In genomic region chr5:150412319-150413175, GRCh38 we compare ENCODE assay signal across 8 cellular contexts. TPM values are rescaled to one million over a fixed set of nuclear protein-coding genes. Genes with fewer than 3 reads are reported as not detected.
DNase-seq lines count a peak whose midpoint lies in the region; ATAC-seq, FAIRE-seq and TF ChIP-seq lines count a peak whose summit lies in the region.

CD74 (minus strand) TSS chr5:150412910; CDS start chr5:150412749, 161 bp downstream.

- peaks cover 42% of the 10 kb centered on the region for H3K4me1 Mint-ChIP-seq in CD14-positive monocyte
- H3K4me1 Mint-ChIP-seq in activated B cell treated with CpG ODN at 0.5 μM for 24 hours, result peaks cover 67% of the 10 kb centered on the region

- H3K9me3 Mint-ChIP-seq in CD14-positive monocyte (peaks cover 0 to 6% (median 0%) of the 10 kb centered on the region in 7 donors), activated B cell treated with CpG ODN at 0.5 μM for 24 hours (no peaks in the 10 kb centered on the region)

- H3K27me3 ChIP-seq in bronchial epithelial cell (ENCODE audit: control insufficient read depth, insufficient read depth, low read length) (no peaks in the 10 kb centered on the region), SJCRH30 (peaks cover 6% of the 10 kb centered on the region; the same call in 1 of the 2 replicates)

- peak; percentile 96 for DNase-seq in CD14-positive monocyte (ENCODE audit: low spot score)
- DNase-seq in HT-29 (ENCODE audit: low spot score), result peak; percentile 52
- DNase-seq in activated B cell treated with CpG ODN at 0.5 μM for 24 hours, result peak; percentile 91
- peak; percentile 70 for DNase-seq in bronchial epithelial cell (ENCODE audit: low read depth)
- peak; percentile 97 for DNase-seq in kidney tubule cell (ENCODE audit: low spot score)
- DNase-seq in stimulated activated CD4-positive, alpha-beta T cell treated with anti-CD3 and anti-CD28 coated beads, Interleukin-2, amount 100 ng/mL, for 4 hours (ENCODE audit: low read depth), result peak; percentile 86
- DNase-seq in SJCRH30, result no peak

- H3K4me3 Mint-ChIP-seq in CD14-positive monocyte, result peak within 1 kb of the TSS; percentile 97 to 99
- H3K4me3 Mint-ChIP-seq in activated B cell treated with CpG ODN at 0.5 μM for 24 hours, result peak within 1 kb of the TSS; percentile 98

- peak within 1 kb of the TSS; percentile 98 to 100 (median 99) for H3K27ac Mint-ChIP-seq in CD14-positive monocyte
- H3K27ac Mint-ChIP-seq in activated B cell treated with CpG ODN at 0.5 μM for 24 hours, result peak within 1 kb of the TSS; percentile 100

- CTCF ChIA-PET in activated B cell treated with CpG ODN at 0.5 μM for 24 hours (lab: Charles Lee), result interaction anchor here (0.6 to 4.7 kb wide), 4 partner anchors 15 to 45 kb away, joined by 3 to 43 read pairs (median 14); no protein-coding TSS in a partner anchor

- H3K4me3 ChIP-seq in bronchial epithelial cell (ENCODE audit: low read depth, low read length) (peak within 1 kb of the TSS; percentile 35), SJCRH30 (no peak within 1 kb of the TSS)

- FAIRE-seq in bronchial epithelial cell (lab: Jason Lieb, UNC), result no peak

- ATAC-seq in GM19463 (IDR thresholded peaks at IDR 0.05; ENCODE audit: unreplicated experiment) (peak; percentile 70), activated B cell treated with CpG ODN at 0.5 μM for 24 hours (ENCODE audit: low read depth) (peak; percentile 65)

- H3K36me3 ChIP-seq in bronchial epithelial cell (ENCODE audit: control insufficient read depth, insufficient read depth, low read length), result no peaks in the 10 kb centered on the region
- no peaks in the 10 kb centered on the region for H3K36me3 ChIP-seq in SJCRH30

- intact Hi-C loops in CD14-positive monocyte (cut with micrococcal nuclease), result loop anchor here (5.0 kb wide), 2 partner anchors 35 to 65 kb away; partner anchors contain the start of gene RPS14 (in 2 of the 2)
- intact Hi-C loops in activated B cell treated with CpG ODN at 0.5 μM for 24 hours (cut with micrococcal nuclease), result loop anchor here (1.0 to 5.0 kb wide), 6 partner anchors 14 to 840 kb away; partner anchors contain the start of genes ANXA6 and GM2A

- H3K36me3 Mint-ChIP-seq in CD14-positive monocyte, result peaks cover 29 to 41% of the 10 kb centered on the region in 2 donors
- H3K36me3 Mint-ChIP-seq in activated B cell treated with CpG ODN at 0.5 μM for 24 hours (ENCODE audit: low read depth), result peaks cover 50% of the 10 kb centered on the region

- peaks cover 0 to 11% (median 1%) of the 10 kb centered on the region in 3 donors for H3K27me3 Mint-ChIP-seq in CD14-positive monocyte (ENCODE audit: low read depth in 3 of 3)
- peaks cover 2% of the 10 kb centered on the region for H3K27me3 Mint-ChIP-seq in activated B cell treated with CpG ODN at 0.5 μM for 24 hours

- TF ChIP-seq CTCF in CD14-positive monocyte (IDR thresholded peaks at IDR 0.05) (no peak), activated B cell treated with CpG ODN at 0.5 μM for 24 hours (IDR thresholded peaks at IDR 0.05) (no peak), bronchial epithelial cell (IDR thresholded peaks at IDR 0.05; ENCODE audit: insufficient read depth, low read length, severe bottlenecking) (no peak)

- H3K4me1 ChIP-seq in SJCRH30, result no peaks in the 10 kb centered on the region

- POLR2A ChIA-PET in activated B cell treated with CpG ODN at 0.5 μM for 24 hours (lab: Charles Lee), result interaction anchor here (0.6 to 43.9 kb wide), 21 partner anchors 4 to 845 kb away, joined by 3 to 2478 read pairs (median 4); partner anchors contain the start of genes CD74, HMGXB3, RBM22 and RPS14

- no peaks in the 10 kb centered on the region for H3K9me3 ChIP-seq in SJCRH30 (replicated peaks)

- H3K27ac ChIP-seq in SJCRH30, result no peak within 1 kb of the TSS

RNA-seq across cellular contexts. Expression of gene CD74, which starts in this region (rescaled TPM):
- 1,000 to 10,000 TPM; 3,498 to 4,939 TPM for polyA plus RNA-seq in CD14-positive monocyte
- 9.8 and 12.7 TPM in 2 replicates for total RNA-seq in HT-29 (2014; rRNA removed; shearing (Covaris generic))
- 5,323 and 5,628 TPM in 2 replicates for total RNA-seq in activated B cell treated with CpG ODN at 0.5 μM for 24 hours
- 1.1 and 3.8 TPM in 2 replicates for total RNA-seq in bronchial epithelial cell
- total RNA-seq in SJCRH30 (2014; rRNA removed; shearing (Covaris generic)), result 0.12 TPM in 1 of 2 replicates, not detected in the other

Comparison
In these comparisons a context has a peak if more than half of its experiments do, and no peak if none do; other contexts are left out.
1. RNA of gene CD74 (total RNA-seq): 5,323 to 5,628 TPM in activated B cell treated with CpG ODN at 0.5 μM for 24 hours; 9.8 to 12.7 TPM in HT-29, 1.1 to 3.8 TPM in bronchial epithelial cell and 0.12 TPM in SJCRH30; every median in the first group is over 100 times any median in the second.
2. DNase-seq: peak in CD14-positive monocyte (single experiment), HT-29 (single experiment), activated B cell treated with CpG ODN at 0.5 μM for 24 hours (single experiment), bronchial epithelial cell (single experiment), kidney tubule cell (single experiment) and stimulated activated CD4-positive, alpha-beta T cell treated with anti-CD3 and anti-CD28 coated beads, Interleukin-2, amount 100 ng/mL, for 4 hours (single experiment); none in SJCRH30 (0 of 2).